In the genomic region with DNA sequence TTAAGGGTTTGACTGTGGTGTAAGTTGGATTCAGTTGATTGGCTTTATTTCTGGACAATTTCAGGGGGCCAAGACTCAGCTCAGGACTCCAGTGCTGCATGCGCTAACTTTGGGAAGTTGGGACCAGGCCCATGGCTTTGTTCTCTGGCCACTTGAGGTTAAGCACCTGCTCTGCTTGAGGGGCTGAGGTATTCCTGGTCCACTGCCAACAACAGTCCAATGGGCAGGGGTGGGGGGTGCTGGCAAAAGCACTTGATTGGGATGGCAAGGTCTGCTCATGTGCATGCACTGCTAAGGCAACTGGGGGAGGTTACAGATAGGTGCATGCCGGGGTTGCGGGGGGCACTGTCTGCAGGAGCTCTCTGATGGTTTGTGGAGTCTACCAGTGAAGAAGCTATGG, we compare ENCODE assay signal across 22 cellular contexts.
"Had no signal": no experiment of that assay in that cellular context is flagged by ENCODE, and none has a peak within 500 bp of the region (broad histone marks: within the 10 kb centered on the region; RNA-seq: fewer than 3 reads in every experiment).

No MANE protein-coding gene starts in this region.

- ATAC-seq: effector memory CD8-positive, alpha-beta T cell; esophagus mucosa; gastrocnemius medialis; heart right ventricle; left cardiac atrium; left lung; left ventricle myocardium superior; lower lobe of right lung had no signal

- H3K27ac Mint-ChIP-seq: dendritic cell treated with granulocyte-macrophage colony-stimulating factor and Interleukin-4, amounts not matched to agents 40 ng/mL and 50 ng/mL, for 4 days; effector memory CD8-positive, alpha-beta T cell; endodermal cell; mesothelial cell of epicardium had no signal

- H3K4me1 Mint-ChIP-seq: endodermal cell, mesothelial cell of epicardium had no signal

- DNase-seq: colonic mucosa; cortex of kidney; effector CD8-positive, alpha-beta T cell; effector memory CD8-positive, alpha-beta T cell; endodermal cell; erythroblast; esophagus squamous epithelium; foreskin fibroblast; foreskin melanocyte; gastrocnemius medialis; glutamatergic neuron; head of caudate nucleus; heart right ventricle; hippocampal formation; left cardiac atrium; left lung; left ventricle myocardium superior; lower lobe of right lung; mesenchymal stem cell had no signal

- H3K4me3 Mint-ChIP-seq: dendritic cell treated with granulocyte-macrophage colony-stimulating factor and Interleukin-4, amounts not matched to agents 40 ng/mL and 50 ng/mL, for 4 days; effector memory CD8-positive, alpha-beta T cell; endodermal cell; mesothelial cell of epicardium had no signal
